ENCODE assay signal across 8 cellular contexts in genomic region chr11:71998649-71999310, GRCh38. TPM values are rescaled to one million over a fixed set of nuclear protein-coding genes. Genes with fewer than 3 reads are reported as not detected.
DNase-seq lines count a peak whose midpoint lies in the region; ATAC-seq and TF ChIP-seq lines count a peak whose summit lies in the region.

Gene IL18BP (plus strand): TSS chr11:71998909. CDS start chr11:71999985, 1,076 bp downstream.

- H3K27ac Mint-ChIP-seq in T-helper 1 cell treated with Interleukin-12 subunit alpha and Interleukin-12 subunit beta and Interleukin-4 antibody, amounts not matched to agents 30 μg/mL and 1 μg/mL, for 36 hours = peak within 1 kb of the TSS; percentile 94

- H3K27me3 ChIP-seq in esophagus squamous epithelium (no peaks in the 10 kb centered on the region), prostate gland (replicated peaks; ENCODE audit: insufficient read depth) (no peaks in the 10 kb centered on the region)

- TF ChIP-seq POLR2A in esophagus squamous epithelium (IDR thresholded peaks at IDR 0.05) (peak in 1 of 4 donors; percentile 22), prostate gland (IDR thresholded peaks at IDR 0.05) (no peak)

- H3K27me3 Mint-ChIP-seq in T-helper 1 cell treated with Interleukin-12 subunit alpha and Interleukin-12 subunit beta and Interleukin-4 antibody, amounts not matched to agents 30 μg/mL and 1 μg/mL, for 36 hours (ENCODE audit: low read depth) = no peaks in the 10 kb centered on the region

- H3K4me1 Mint-ChIP-seq in T-helper 1 cell treated with Interleukin-12 subunit alpha and Interleukin-12 subunit beta and Interleukin-4 antibody, amounts not matched to agents 30 μg/mL and 1 μg/mL, for 36 hours (ENCODE audit: low read depth) = peaks cover 20% of the 10 kb centered on the region

- H3K9me3 ChIP-seq in esophagus squamous epithelium = no peaks in the 10 kb centered on the region
- no peaks in the 10 kb centered on the region for H3K9me3 ChIP-seq in prostate gland

- WGBS in esophagus squamous epithelium, 2 donors = 69 to 73% methylated on average over 7 to 8 of the region's 11 CpGs
- 81% methylated on average over 11 of the region's 11 CpGs for WGBS in prostate gland

- H3K4me1 ChIP-seq in esophagus squamous epithelium (peaks cover 4 to 28% (median 23%) of the 10 kb centered on the region in 3 donors), prostate gland (replicated peaks) (peaks cover 3% of the 10 kb centered on the region)

- ATAC-seq in GM18870 (IDR thresholded peaks at IDR 0.05; ENCODE audit: unreplicated experiment) = no peak

- no peak for TF ChIP-seq CTCF in esophagus squamous epithelium (IDR thresholded peaks at IDR 0.05)
- no peak for TF ChIP-seq CTCF in prostate gland (IDR thresholded peaks at IDR 0.05)

- peak; percentile 41 for DNase-seq in SIG-M5 treated with dmso at 0.1 percent for 504 hours (lab: John Stamatoyannopoulos, UW; ENCODE audit: unreplicated experiment)
- DNase-seq in SIG-M5 (lab: John Stamatoyannopoulos, UW) = no peak
- DNase-seq in esophagus squamous epithelium (lab: John Stamatoyannopoulos, UW) = no peak
- DNase-seq in prostate gland (ENCODE audit: low spot score) = no peak
- DNase-seq in NCI-H2081 treated with DMSO at 0.1 percent for 48 hours (lab: John Stamatoyannopoulos, UW) = no peak
- no peak for DNase-seq in SK-N-DZ (ENCODE audit: low spot score)

- H3K4me3 ChIP-seq in esophagus squamous epithelium (peak within 1 kb of the TSS in 3 of 4 donors; percentile 13 to 52 (median 20)), prostate gland (peak within 1 kb of the TSS in 1 of 2 donors; percentile 0)

- H3K36me3 Mint-ChIP-seq in T-helper 1 cell treated with Interleukin-12 subunit alpha and Interleukin-12 subunit beta and Interleukin-4 antibody, amounts not matched to agents 30 μg/mL and 1 μg/mL, for 36 hours (ENCODE audit: low read depth) = peaks cover 32% of the 10 kb centered on the region

- peak within 1 kb of the TSS; percentile 34 to 85 (median 66) for H3K27ac ChIP-seq in esophagus squamous epithelium
- peak within 1 kb of the TSS; percentile 63 to 73 for H3K27ac ChIP-seq in prostate gland

- no peaks in the 10 kb centered on the region for H3K9me3 Mint-ChIP-seq in T-helper 1 cell treated with Interleukin-12 subunit alpha and Interleukin-12 subunit beta and Interleukin-4 antibody, amounts not matched to agents 30 μg/mL and 1 μg/mL, for 36 hours

- H3K36me3 ChIP-seq in esophagus squamous epithelium = peaks cover 3 to 67% (median 13%) of the 10 kb centered on the region in 3 donors
- peaks cover 3 to 9% of the 10 kb centered on the region in 2 donors for H3K36me3 ChIP-seq in prostate gland

- H3K4me3 Mint-ChIP-seq in T-helper 1 cell treated with Interleukin-12 subunit alpha and Interleukin-12 subunit beta and Interleukin-4 antibody, amounts not matched to agents 30 μg/mL and 1 μg/mL, for 36 hours = peak within 1 kb of the TSS; percentile 78

- intact Hi-C loops in esophagus squamous epithelium (cut with DNase I) = no loop called here
- intact Hi-C loops in prostate gland (cut with DNase I) = no loop called here

RNA-seq across cellular contexts. Expression of gene IL18BP, which starts in this region (rescaled TPM):
- total RNA-seq in esophagus squamous epithelium (1 to 10 TPM; 1.6 to 6.5 (median 4.8) TPM), prostate gland (10 to 100 TPM in 1 of 2 donors, 1 to 10 TPM in 1; 3.1 to 13.9 TPM)
- 3.5 and 4.6 TPM in 2 replicates for polyA plus RNA-seq in SK-N-DZ (2014; cell fraction: cytosol; rRNA removed)
- polyA plus RNA-seq in SK-N-DZ (2014; cell fraction: nucleus; rRNA removed) = 24.1 and 42.9 TPM in 2 replicates
